In genomic region chr2:9630001-9630749, GRCh38 we compare ENCODE assay signal across 1 cellular context.
A peak's percentile ranks its signal among the peaks of the same experiment; 100 is the strongest.
TF ChIP-seq lines count a peak whose summit lies in the region.

No MANE protein-coding gene starts in this region.

TF ChIP-seq in HepG2, 621 proteins besides CTCF, POLR2A, EP300 and RAD21 (continued from another document):
- TF ChIP-seq ETS1 (CRISPR knock-in tag; IDR thresholded peaks at IDR 0.05) (peak; percentile 30), TCF12 (IDR thresholded peaks at IDR 0.05) (no peak), TCF12 (CRISPR knock-in tag; IDR thresholded peaks at IDR 0.05) (no peak), ZNF431 (CRISPR knock-in tag; IDR thresholded peaks at IDR 0.05; ENCODE audit: borderline replicate concordance, low read depth) (0 out of 2 replicates have a peak, but pooled peaks have one; percentile 70), RXRB (CRISPR knock-in tag; IDR thresholded peaks at IDR 0.05; ENCODE audit: borderline replicate concordance) (no peak), ZBTB8A (CRISPR knock-in tag; IDR thresholded peaks at IDR 0.05; ENCODE audit: borderline replicate concordance, low read depth) (no peak), ZNF318 (CRISPR knock-in tag; IDR thresholded peaks at IDR 0.05) (0 out of 2 replicates have a peak, but pooled peaks have one; percentile 52), RBM39 (IDR thresholded peaks at IDR 0.05; ENCODE audit: low read depth, low read length, poor library complexity, severe bottlenecking) (no peak), ZNF34 (CRISPR knock-in tag; IDR thresholded peaks at IDR 0.05; ENCODE audit: borderline replicate concordance) (no peak), ARID4A (CRISPR knock-in tag; IDR thresholded peaks at IDR 0.05; ENCODE audit: borderline replicate concordance) (peak; percentile 51), ZNF788 (CRISPR knock-in tag; IDR thresholded peaks at IDR 0.05; ENCODE audit: borderline replicate concordance) (no peak; the same call in 1 of the 2 replicates), KLF16 (CRISPR knock-in tag; IDR thresholded peaks at IDR 0.05) (0 out of 4 replicates have a peak, but pooled peaks of 1 of the 2 experiments have one; percentile 18), MXI1 (IDR thresholded peaks at IDR 0.05; ENCODE audit: borderline replicate concordance, low read depth, low read length) (peak; percentile 49; the same call in 1 of the 3 replicates), ZNF10 (CRISPR knock-in tag; IDR thresholded peaks at IDR 0.05; ENCODE audit: borderline replicate concordance, low read depth) (no peak), NR1H2 (CRISPR knock-in tag; IDR thresholded peaks at IDR 0.05; ENCODE audit: borderline replicate concordance, low read depth) (no peak; the same call in 1 of the 2 replicates)
